10 cellular contexts compared by ENCODE assay signal in the genomic region with DNA sequence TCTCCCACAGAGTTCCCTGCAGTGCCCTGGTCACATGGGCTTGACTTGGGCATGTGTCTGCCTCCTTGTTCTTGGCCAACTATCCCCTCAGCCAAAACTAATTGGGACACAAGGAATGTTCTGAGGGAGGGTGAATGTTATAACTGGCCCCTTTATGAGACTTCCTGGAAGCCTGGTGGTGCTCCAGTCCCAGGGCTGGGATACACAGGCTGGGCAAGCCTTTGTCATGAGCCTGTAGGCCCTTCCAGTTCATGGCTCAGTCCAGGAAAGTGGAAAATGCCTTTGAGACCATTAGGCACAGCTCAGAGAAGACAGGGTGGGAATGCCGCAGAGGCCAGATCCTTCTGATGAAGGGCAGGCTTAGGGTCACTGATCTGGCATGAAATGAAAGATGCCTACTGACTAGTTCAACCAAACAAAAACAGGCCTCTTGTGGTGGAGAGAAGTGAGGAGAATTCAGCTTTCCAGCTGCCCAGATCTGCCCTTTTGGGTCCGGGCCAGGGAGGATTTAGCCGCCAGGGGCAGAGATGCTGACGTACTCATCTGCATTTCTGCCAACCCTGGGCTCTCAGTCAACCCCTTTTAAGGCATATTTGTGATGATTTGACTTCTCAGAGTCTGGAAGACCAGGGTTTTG.
A peak's percentile ranks its signal among the peaks of the same experiment; 100 is the strongest.
DNase-seq lines count a peak whose midpoint lies in the region; ATAC-seq and TF ChIP-seq lines count a peak whose summit lies in the region.
"Had no signal": no experiment of that assay in that cellular context is flagged by ENCODE, and none has a peak within 500 bp of the region (broad histone marks: within the 10 kb centered on the region; RNA-seq: fewer than 3 reads in every experiment).

No MANE protein-coding gene starts in this region.

- H3K36me3 ChIP-seq in left lung (no peaks in the 10 kb centered on the region), testis (ENCODE audit: low read depth, missing control alignments) (no peaks in the 10 kb centered on the region)

- DNase-seq in NCI-H2029 treated with DMSO at 0.1 percent for 48 hours (lab: John Stamatoyannopoulos, UW) (peak; percentile 2), dorsolateral prefrontal cortex (peak in 8 of 10 donors; percentile 25 to 66 (median 54)), left lung (no peak), testis (peak; percentile 19), NAMALWA (ENCODE audit: low spot score) (no peak), HT-29 (ENCODE audit: low spot score) (no peak)
- no peak for DNase-seq in effector CD4-positive, alpha-beta T cell
- DNase-seq: activated naive CD4-positive, alpha-beta T cell treated with Interleukin-2 at 50 U/mL for 16 hours; NCI-H2227 treated with DMSO at 0.1 percent for 48 hours had no signal

- no peaks in the 10 kb centered on the region for H3K4me1 ChIP-seq in left lung
- no peaks in the 10 kb centered on the region for H3K4me1 ChIP-seq in testis

- WGBS in testis, 2 donors: 66 to 80% methylated on average over 4 of the region's 4 CpGs

- H3K9me3 ChIP-seq in left lung (no peaks in the 10 kb centered on the region), testis (no peaks in the 10 kb centered on the region)

- H3K27me3 ChIP-seq in dorsolateral prefrontal cortex (no peaks in the 10 kb centered on the region), left lung (no peaks in the 10 kb centered on the region), testis (no peaks in the 10 kb centered on the region)

- TF ChIP-seq CTCF in dorsolateral prefrontal cortex (IDR thresholded peaks at IDR 0.05 in 54 of 56, conservative IDR thresholded peaks at IDR 0.05 in 2 of 56; ENCODE audit: low read depth in 1 of 56, partially characterized antibody in 56 of 56) (peak in 22 of 56 donors; percentile 5 to 45 (median 15)), left lung (IDR thresholded peaks at IDR 0.05) (no peak), testis (IDR thresholded peaks at IDR 0.05) (no peak)

- intact Hi-C loops in dorsolateral prefrontal cortex (cut with DNase I): no loop called here
- intact Hi-C loops in left lung (cut with DNase I): no loop called here
- intact Hi-C loops in testis (cut with DNase I; ENCODE audit: low total_unique reads): no loop called here

- ATAC-seq in left lung: peak; percentile 41
- ATAC-seq in GM18870 (IDR thresholded peaks at IDR 0.05; ENCODE audit: unreplicated experiment): no peak

- no peak for TF ChIP-seq POLR2A in testis (IDR thresholded peaks at IDR 0.05)

- H3K27ac ChIP-seq in dorsolateral prefrontal cortex (peak overlapping the region in 35 of 59 donors; percentile 4 to 77 (median 43)), left lung (peak overlapping the region in 1 of 2 donors; percentile 23), testis (no peak overlapping the region)

- H3K4me3 ChIP-seq in dorsolateral prefrontal cortex (no peak overlapping the region), left lung (no peak overlapping the region), testis (no peak overlapping the region)

Comparison
In these comparisons a context has a peak if more than half of its experiments do, and no peak if none do; other contexts are left out.
1. DNase-seq: peak in NCI-H2029 treated with DMSO at 0.1 percent for 48 hours (single experiment), dorsolateral prefrontal cortex (8 of 10) and testis (single experiment); none in left lung (0 of 2), NAMALWA (single experiment), HT-29 (single experiment) and effector CD4-positive, alpha-beta T cell (single experiment).
2. H3K27ac ChIP-seq: peak in dorsolateral prefrontal cortex (35 of 59); none in testis (0 of 2).